In genomic region chrX:13750204-13750603, GRCh38 we compare ENCODE assay signal across 8 cellular contexts. TPM values are rescaled to one million over a fixed set of nuclear protein-coding genes. Genes with fewer than 3 reads are reported as not detected.
A peak's percentile ranks its signal among the peaks of the same experiment; 100 is the strongest.
DNase-seq lines count a peak whose midpoint lies in the region; ATAC-seq, FAIRE-seq and TF ChIP-seq lines count a peak whose summit lies in the region.

No MANE protein-coding gene starts in this region.

- no peak for DNase-seq in GM18507 (ENCODE audit: extremely low spot score, insufficient read length, low read depth)
- peak; percentile 17 for DNase-seq in NCI-H1694 treated with DMSO at 0.1 percent for 48 hours (lab: John Stamatoyannopoulos, UW)
- DNase-seq in amniotic epithelial cell (ENCODE audit: low read depth) = peak; percentile 31
- no peak for DNase-seq in left lung

- no peaks in the 10 kb centered on the region for H3K9me3 ChIP-seq in left lung

- intact Hi-C loops in left lung (cut with DNase I) = no loop called here

- H3K4me3 ChIP-seq in left lung = no peak overlapping the region

- FAIRE-seq in GM18507 (lab: Jason Lieb, UNC) = peak; percentile 91

- peak; percentile 73 for TF ChIP-seq CTCF in C4-2B (conservative IDR thresholded peaks at IDR 0.05)
- TF ChIP-seq CTCF in left lung (IDR thresholded peaks at IDR 0.05) = peak; percentile 24 to 50

- no peak overlapping the region for H3K27ac ChIP-seq in C4-2B
- H3K27ac ChIP-seq in left lung = no peak overlapping the region

- no peaks in the 10 kb centered on the region for H3K27me3 ChIP-seq in left lung

- H3K4me1 ChIP-seq in left lung = no peaks in the 10 kb centered on the region

- peaks cover 0 to 13% of the 10 kb centered on the region in 2 donors for H3K36me3 ChIP-seq in left lung

- peak; percentile 84 for ATAC-seq in left lung
- no peak for ATAC-seq in HG02885 (IDR thresholded peaks at IDR 0.05; ENCODE audit: poor library complexity, unreplicated experiment)
- ATAC-seq in HG03159 (IDR thresholded peaks at IDR 0.05; ENCODE audit: unreplicated experiment) = no peak
- no peak for ATAC-seq in GM19324 (IDR thresholded peaks at IDR 0.05; ENCODE audit: low FRiP score, unreplicated experiment)

RNA-seq across cellular contexts. Expression of gene OFD1, which starts 15.7 kb away (rescaled TPM):
- total RNA-seq in left lung = 10 to 100 TPM; 19.1 to 24.4 TPM

RNA-seq across cellular contexts. Expression of gene TRAPPC2, which starts 15.8 kb away (rescaled TPM):
- 10 to 100 TPM; 13.2 to 20.7 TPM for total RNA-seq in left lung

Comparison
In these comparisons a context has a peak if more than half of its experiments do, and no peak if none do; other contexts are left out.
1. DNase-seq: peak in NCI-H1694 treated with DMSO at 0.1 percent for 48 hours (single experiment) and amniotic epithelial cell (single experiment); none in GM18507 (single experiment) and left lung (0 of 2).